In the genomic region with DNA sequence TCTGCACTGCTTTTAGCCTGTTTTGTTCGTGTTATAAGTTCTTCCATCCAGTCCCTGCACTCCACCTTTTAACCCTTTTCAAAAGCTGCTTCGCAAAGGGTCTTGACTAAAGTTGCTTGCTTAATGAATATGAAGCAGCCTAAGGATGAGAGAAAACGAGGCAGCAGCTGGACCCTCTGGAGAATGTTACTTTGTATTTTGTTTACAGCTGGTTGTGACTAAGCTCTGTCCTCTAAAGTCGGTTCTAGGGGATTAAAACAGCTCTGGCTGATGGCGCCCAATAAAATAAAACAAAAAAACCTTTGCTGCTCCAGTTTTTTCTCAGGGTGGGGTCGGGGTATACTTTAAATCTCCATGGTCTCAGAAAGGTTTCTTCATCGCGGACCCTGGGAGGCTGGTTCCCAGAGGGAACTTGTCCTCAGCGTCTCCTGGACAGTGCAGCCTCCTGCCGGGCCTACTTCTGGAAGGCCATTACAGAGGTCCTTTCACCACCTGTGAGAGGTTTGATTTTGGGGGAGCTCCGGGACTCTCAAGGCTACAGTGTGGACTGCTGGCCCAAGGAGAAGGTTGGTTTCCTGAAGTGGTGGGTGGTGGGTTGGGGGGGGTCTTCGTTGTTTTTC, we compare ENCODE assay signal across 8 cellular contexts. TPM values are rescaled to one million over a fixed set of nuclear protein-coding genes. Genes with fewer than 3 reads are reported as not detected.
DNase-seq lines count a peak whose midpoint lies in the region; ATAC-seq and TF ChIP-seq lines count a peak whose summit lies in the region.

No MANE protein-coding gene starts in this region.

- H3K27me3 ChIP-seq in right atrium auricular region (no peaks in the 10 kb centered on the region), smooth muscle cell (ENCODE audit: low read depth) (no peaks in the 10 kb centered on the region)

- peak; percentile 21 for DNase-seq in activated naive CD4-positive, alpha-beta T cell treated with anti-CD3 and anti-CD28 coated beads, Interleukin-2, amount 10 ng/mL, durations not matched to agents 7 days and 5 days
- DNase-seq in activated naive CD4-positive, alpha-beta T cell (lab: John Stamatoyannopoulos, UW) = no peak
- DNase-seq in right atrium auricular region (ENCODE audit: low spot score) (no peak), smooth muscle cell (lab: John Stamatoyannopoulos, UW; ENCODE audit: unreplicated experiment) (no peak), AG20443 (ENCODE audit: low spot score) (no peak)

- H3K4me3 Mint-ChIP-seq in activated naive CD4-positive, alpha-beta T cell treated with anti-CD3 and anti-CD28 coated beads, Interleukin-2, amount 10 ng/mL, durations not matched to agents 7 days and 5 days = peak overlapping the region; percentile 94

- no peak overlapping the region for H2AFZ ChIP-seq in smooth muscle cell (ENCODE audit: low read depth)

- H3K36me3 Mint-ChIP-seq in activated naive CD4-positive, alpha-beta T cell treated with anti-CD3 and anti-CD28 coated beads, Interleukin-2, amount 10 ng/mL, durations not matched to agents 7 days and 5 days = peaks cover 62% of the 10 kb centered on the region

- no peak for TF ChIP-seq CTCF in WI38 (IDR thresholded peaks at IDR 0.05; ENCODE audit: low read depth, low read length)
- TF ChIP-seq CTCF in right atrium auricular region (IDR thresholded peaks at IDR 0.05) = no peak
- TF ChIP-seq CTCF in smooth muscle cell (IDR thresholded peaks at IDR 0.05; ENCODE audit: borderline replicate concordance, insufficient read depth, poor library complexity, severe bottlenecking) = no peak

- peak overlapping the region; percentile 84 for H3K4me2 ChIP-seq in smooth muscle cell

- peak overlapping the region; percentile 88 to 89 for H3K27ac ChIP-seq in right atrium auricular region
- peak overlapping the region; percentile 94 for H3K27ac ChIP-seq in smooth muscle cell (ENCODE audit: low read depth)

- peaks cover 88% of the 10 kb centered on the region for H3K79me2 ChIP-seq in smooth muscle cell (ENCODE audit: low read depth)

- H3K27ac Mint-ChIP-seq in activated naive CD4-positive, alpha-beta T cell treated with anti-CD3 and anti-CD28 coated beads, Interleukin-2, amount 10 ng/mL, durations not matched to agents 7 days and 5 days = peak overlapping the region; percentile 96

- peak overlapping the region; percentile 53 for H3K4me3 ChIP-seq in WI38 (ENCODE audit: low read depth, low read length)
- H3K4me3 ChIP-seq in right atrium auricular region = peak overlapping the region; percentile 73 to 89
- H3K4me3 ChIP-seq in smooth muscle cell = peak overlapping the region; percentile 88

- H3K27me3 Mint-ChIP-seq in activated naive CD4-positive, alpha-beta T cell treated with anti-CD3 and anti-CD28 coated beads, Interleukin-2, amount 10 ng/mL, durations not matched to agents 7 days and 5 days = no peaks in the 10 kb centered on the region

- H3K9ac ChIP-seq in smooth muscle cell (ENCODE audit: low read depth) = no peak overlapping the region

- ATAC-seq in GM21528 (IDR thresholded peaks at IDR 0.05; ENCODE audit: low FRiP score, unreplicated experiment) = no peak
- no peak for ATAC-seq in GM21360 (IDR thresholded peaks at IDR 0.05; ENCODE audit: unreplicated experiment)

- peaks cover 47% of the 10 kb centered on the region for H3F3A ChIP-seq in smooth muscle cell (ENCODE audit: low read depth)

- WGBS in smooth muscle cell (ENCODE audit: low lambda C conversion rate) = 32% methylated on average over 12 of the region's 12 CpGs

- no peaks in the 10 kb centered on the region for H3K9me3 Mint-ChIP-seq in activated naive CD4-positive, alpha-beta T cell treated with anti-CD3 and anti-CD28 coated beads, Interleukin-2, amount 10 ng/mL, durations not matched to agents 7 days and 5 days

- CTCF ChIA-PET in activated naive CD4-positive, alpha-beta T cell treated with anti-CD3 and anti-CD28 coated beads, Interleukin-2, amount 10 ng/mL, durations not matched to agents 7 days and 5 days (lab: Charles Lee) = interaction anchor here (0.7 to 1.9 kb wide), 7 partner anchors 9 to 92 kb away, joined by 3 to 10 read pairs (median 5); partner anchors contain the start of genes RBM14, RBM4B and ZDHHC24

- H3K9me3 ChIP-seq in right atrium auricular region = no peaks in the 10 kb centered on the region
- H3K9me3 ChIP-seq in smooth muscle cell (replicated peaks; ENCODE audit: low read depth) = no peaks in the 10 kb centered on the region

- H3K36me3 ChIP-seq in right atrium auricular region (peaks cover 22% of the 10 kb centered on the region), smooth muscle cell (ENCODE audit: low read depth) (peaks cover 8% of the 10 kb centered on the region)

- H3K4me1 Mint-ChIP-seq in activated naive CD4-positive, alpha-beta T cell treated with anti-CD3 and anti-CD28 coated beads, Interleukin-2, amount 10 ng/mL, durations not matched to agents 7 days and 5 days = peaks cover 57% of the 10 kb centered on the region

- H3K4me1 ChIP-seq in right atrium auricular region (peaks cover 5 to 48% of the 10 kb centered on the region in 2 donors), smooth muscle cell (ENCODE audit: low read depth) (peaks cover 36% of the 10 kb centered on the region)

- peaks cover 94% of the 10 kb centered on the region for H4K20me1 ChIP-seq in smooth muscle cell (ENCODE audit: low read depth)

RNA-seq across cellular contexts. Expression of gene RBM4, which starts 0.8 kb away (rescaled TPM):
- 10 to 100 TPM; 51.4 to 53.8 TPM for total RNA-seq in right atrium auricular region
- 110 and 125 TPM in 2 replicates for total RNA-seq in smooth muscle cell
- 121 and 150 TPM in 2 replicates for polyA plus RNA-seq in smooth muscle cell

RNA-seq across cellular contexts. Expression of gene RBM14, which starts 21.2 kb away (rescaled TPM):
- total RNA-seq in right atrium auricular region = 10 to 100 TPM; 27.5 to 34.3 TPM
- total RNA-seq in smooth muscle cell = 25.3 and 34.4 TPM in 2 replicates
- polyA plus RNA-seq in smooth muscle cell = 41.0 and 41.1 TPM in 2 replicates

RNA-seq across cellular contexts. Expression of gene RBM4B, which starts 40.0 kb away (rescaled TPM):
- total RNA-seq in right atrium auricular region (1 to 10 TPM; 9.0 to 9.7 TPM), smooth muscle cell (17.0 and 17.6 TPM in 2 replicates)
- 17.8 and 23.7 TPM in 2 replicates for polyA plus RNA-seq in smooth muscle cell

RNA-seq across cellular contexts. Expression of gene CCS, which starts 44.7 kb away (rescaled TPM):
- total RNA-seq in right atrium auricular region (10 to 100 TPM; 13.8 to 18.6 TPM), smooth muscle cell (24.6 and 29.2 TPM in 2 replicates)
- polyA plus RNA-seq in smooth muscle cell = 104 and 113 TPM in 2 replicates

RNA-seq across cellular contexts. Expression of gene CCDC87, which starts 44.8 kb away (rescaled TPM):
- total RNA-seq in right atrium auricular region (under 1 TPM; 0.26 to 0.86 TPM), smooth muscle cell (2.5 TPM in 1 of 2 replicates, not detected in the other)
- polyA plus RNA-seq in smooth muscle cell = 0.56 and 0.91 TPM in 2 replicates
